In the genomic region with DNA sequence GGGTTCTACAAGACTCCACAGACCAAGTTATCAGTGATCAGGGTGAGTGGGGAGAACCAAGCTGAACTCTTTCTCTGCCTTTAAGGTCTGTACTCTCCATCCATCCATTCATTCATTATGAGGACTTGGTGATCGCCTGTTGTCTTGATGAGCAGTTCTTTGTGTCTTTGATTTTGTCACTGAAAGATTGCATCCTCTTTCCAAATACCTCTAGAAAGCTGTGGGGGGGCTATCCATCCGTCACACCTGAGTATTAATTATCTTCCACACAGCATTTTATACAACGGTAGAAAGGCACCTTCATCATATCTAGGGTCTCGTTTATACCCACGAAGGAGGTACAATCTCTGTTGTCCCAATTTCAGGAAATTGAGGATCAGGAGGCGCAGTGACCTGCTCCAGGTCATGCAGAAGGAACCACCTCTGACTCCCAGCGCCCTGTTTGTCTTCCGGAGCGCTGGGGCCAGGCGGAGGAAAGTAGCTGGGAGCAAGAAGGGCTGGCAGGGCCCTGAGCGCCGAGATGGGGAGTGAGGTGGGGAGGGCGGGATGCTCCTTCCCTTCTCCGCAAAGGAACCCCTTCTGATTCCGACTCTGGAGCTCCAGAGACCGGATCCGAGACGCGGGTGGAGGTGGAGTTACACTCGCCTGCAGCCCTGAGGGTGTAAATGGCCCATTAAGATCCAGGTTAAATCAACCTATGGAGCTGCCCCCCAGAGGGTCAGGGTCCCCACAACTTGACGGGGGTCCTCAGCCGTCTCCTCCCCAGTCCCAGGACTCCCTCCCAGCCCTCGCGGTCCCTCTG, we compare ENCODE assay signal across 1 cellular context.
TF ChIP-seq lines count a peak whose summit lies in the region.

No MANE protein-coding gene starts in this region.

TF ChIP-seq in HepG2, 621 proteins besides CTCF, POLR2A, EP300 and RAD21 (continued from another document):
- TF ChIP-seq, protein P1, sequence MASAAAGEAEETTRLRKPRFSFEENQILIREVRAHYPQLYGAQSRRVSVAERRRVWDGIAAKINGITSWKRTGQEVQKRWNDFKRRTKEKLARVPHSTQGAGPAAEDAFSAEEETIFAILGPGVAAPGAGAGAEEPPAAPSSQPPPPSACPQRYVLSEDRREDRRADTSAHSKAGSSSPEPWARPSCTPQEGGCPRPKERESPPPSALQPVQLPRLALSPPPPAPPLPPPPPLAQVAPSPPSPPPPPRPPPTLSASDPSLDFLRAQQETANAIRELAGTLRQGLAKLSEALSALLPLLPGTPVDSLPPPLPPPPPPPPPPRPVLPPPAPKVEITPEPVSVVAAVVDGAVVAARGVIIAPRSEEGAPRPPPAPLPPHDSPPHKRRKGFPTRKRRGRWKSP (CRISPR knock-in tag; IDR thresholded peaks at IDR 0.05), result 0 out of 2 replicates have a peak, but pooled peaks have one; percentile 8
- TF ChIP-seq SRY (CRISPR knock-in tag; IDR thresholded peaks at IDR 0.05) (peak; percentile 10; the same call in 1 of the 2 replicates), ZNF333 (CRISPR knock-in tag; IDR thresholded peaks at IDR 0.05; ENCODE audit: borderline replicate concordance) (0 out of 2 replicates have a peak, but pooled peaks have one; percentile 7), PRMT3 (CRISPR knock-in tag; IDR thresholded peaks at IDR 0.05; ENCODE audit: borderline replicate concordance, low read depth) (no peak), ZNF772 (CRISPR knock-in tag; IDR thresholded peaks at IDR 0.05) (peak; percentile 58; the same call in 1 of the 2 replicates), HNRNPH1 (optimal IDR thresholded peaks at IDR 0.05; ENCODE audit: low read depth, low read length) (peak; percentile 90), KDM5B (CRISPR knock-in tag; IDR thresholded peaks at IDR 0.05; ENCODE audit: borderline replicate concordance) (no peak; the same call in none of the 2 replicates), CBFB (CRISPR knock-in tag; IDR thresholded peaks at IDR 0.05) (peak; percentile 62; the same call in 1 of the 2 replicates), ZNF430 (CRISPR knock-in tag; IDR thresholded peaks at IDR 0.05) (no peak), NR2F2 (IDR thresholded peaks at IDR 0.05; ENCODE audit: borderline replicate concordance, low read depth) (peak; percentile 11; the same call in 1 of the 2 replicates), ZNF761 (CRISPR knock-in tag; conservative IDR thresholded peaks at IDR 0.05) (peak; percentile 67; the same call in 1 of the 2 replicates), ZBED4 (CRISPR knock-in tag; IDR thresholded peaks at IDR 0.05; ENCODE audit: borderline replicate concordance) (0 out of 2 replicates have a peak, but pooled peaks have one; percentile 11), ZNF883 (CRISPR knock-in tag; IDR thresholded peaks at IDR 0.05; ENCODE audit: not compliant biosample characterization) (no peak), ZBTB8A (CRISPR knock-in tag; IDR thresholded peaks at IDR 0.05; ENCODE audit: borderline replicate concordance, low read depth) (0 out of 2 replicates have a peak, but pooled peaks have one; percentile 38), KAT8 (CRISPR knock-in tag; IDR thresholded peaks at IDR 0.05) (0 out of 2 replicates have a peak, but pooled peaks have one; percentile 11), ZNF12 (CRISPR knock-in tag; IDR thresholded peaks at IDR 0.05) (peak; percentile 36; the same call in 1 of the 2 replicates), KDM5A (IDR thresholded peaks at IDR 0.05; ENCODE audit: borderline replicate concordance, low read length) (0 out of 2 replicates have a peak, but pooled peaks have one; percentile 4), ZNF501 (CRISPR knock-in tag; IDR thresholded peaks at IDR 0.05) (peak; percentile 12)
- TF ChIP-seq, protein P2, sequence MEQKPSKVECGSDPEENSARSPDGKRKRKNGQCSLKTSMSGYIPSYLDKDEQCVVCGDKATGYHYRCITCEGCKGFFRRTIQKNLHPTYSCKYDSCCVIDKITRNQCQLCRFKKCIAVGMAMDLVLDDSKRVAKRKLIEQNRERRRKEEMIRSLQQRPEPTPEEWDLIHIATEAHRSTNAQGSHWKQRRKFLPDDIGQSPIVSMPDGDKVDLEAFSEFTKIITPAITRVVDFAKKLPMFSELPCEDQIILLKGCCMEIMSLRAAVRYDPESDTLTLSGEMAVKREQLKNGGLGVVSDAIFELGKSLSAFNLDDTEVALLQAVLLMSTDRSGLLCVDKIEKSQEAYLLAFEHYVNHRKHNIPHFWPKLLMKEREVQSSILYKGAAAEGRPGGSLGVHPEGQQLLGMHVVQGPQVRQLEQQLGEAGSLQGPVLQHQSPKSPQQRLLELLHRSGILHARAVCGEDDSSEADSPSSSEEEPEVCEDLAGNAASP (CRISPR knock-in tag; IDR thresholded peaks at IDR 0.05; ENCODE audit: borderline replicate concordance), result 0 out of 2 replicates have a peak, but pooled peaks have one; percentile 19
